In the genomic region with DNA sequence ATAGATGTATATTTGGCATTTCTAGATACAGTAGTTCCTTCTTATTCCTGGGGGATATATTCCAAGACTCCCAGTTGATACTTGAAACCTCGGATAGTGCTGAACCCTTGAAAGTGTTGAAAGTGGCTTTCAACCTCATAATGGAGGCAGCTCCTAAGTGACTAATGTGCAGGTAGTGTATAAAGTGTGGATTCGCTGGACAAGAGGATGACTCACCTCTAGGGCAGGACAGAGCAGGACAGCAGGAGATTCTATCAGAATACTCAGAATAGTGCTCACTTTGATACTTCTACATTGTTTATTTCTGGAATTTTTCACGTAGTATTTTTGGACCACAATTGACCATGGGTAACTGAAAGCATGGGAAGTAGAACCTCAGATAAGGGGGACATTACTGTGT, we compare ENCODE assay signal across 22 cellular contexts.
"Had no signal": no experiment of that assay in that cellular context is flagged by ENCODE, and none has a peak within 500 bp of the region (broad histone marks: within the 10 kb centered on the region; RNA-seq: fewer than 3 reads in every experiment).

No MANE protein-coding gene starts in this region.

- H3K36me3 ChIP-seq: SJSA1 had no signal

- H3K27ac ChIP-seq: HL-60, SJSA1, SK-N-MC had no signal

- H3K9me3 ChIP-seq: SJSA1 had no signal

- H3K27me3 Mint-ChIP-seq: T-cell had no signal

- H3K27ac Mint-ChIP-seq: T-cell had no signal

- H3K27me3 ChIP-seq: SJSA1 had no signal

- H3K4me3 Mint-ChIP-seq: T-cell had no signal

- ATAC-seq: Panc1, PC-3, T-cell had no signal

- H3K4me1 Mint-ChIP-seq: T-cell had no signal

- H3K36me3 Mint-ChIP-seq: T-cell had no signal

- H3K4me3 ChIP-seq: SJSA1, SK-N-MC had no signal

- DNase-seq: KBM-7, MM.1S, NCI-H1092 treated with DMSO at 0.1 percent for 48 hours, NCI-H1436, NCI-H187, NCI-H2029, NCI-H2081 treated with DMSO at 0.1 percent for 48 hours, NCI-H2171, NCI-H226, NCI-H446, NCI-H510A, NCI-H524 treated with DMSO at 0.1 percent for 48 hours, NCI-H69, NCI-H774, PC-3, Right ventricle myocardium superior, SIG-M5, T-cell had no signal
